ENCODE assay signal across 31 cellular contexts in the genomic region with DNA sequence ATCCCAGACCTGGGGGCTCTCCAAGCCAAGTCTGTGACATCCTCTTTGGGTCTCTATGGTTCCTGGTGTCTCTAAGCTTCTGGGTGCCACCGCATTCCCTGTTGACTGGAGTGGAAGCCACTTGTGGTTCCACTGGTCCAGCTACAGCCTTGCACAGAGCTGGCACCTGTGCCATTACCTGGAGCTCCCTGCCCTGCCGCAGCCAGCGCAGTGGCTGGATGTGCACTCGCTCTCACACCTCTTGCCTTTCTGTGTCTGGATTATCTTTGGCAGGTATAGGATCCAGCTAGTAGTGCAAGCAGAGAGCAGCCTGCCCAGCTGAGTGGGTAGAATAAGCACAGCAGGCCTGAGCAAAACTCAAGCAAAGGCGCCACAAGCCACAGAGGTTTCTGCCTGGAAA.
"Had no signal": no experiment of that assay in that cellular context is flagged by ENCODE, and none has a peak within 500 bp of the region (broad histone marks: within the 10 kb centered on the region; RNA-seq: fewer than 3 reads in every experiment).

No MANE protein-coding gene starts in this region.

- H3K4me2 ChIP-seq: PC-9, SK-N-SH had no signal

- H3K27ac ChIP-seq: PC-9, RWPE1, SJSA1 had no signal

- ATAC-seq: Panc1 had no signal

- H3K4me3 ChIP-seq: MG63, PC-9, SJSA1 had no signal

- H3K4me1 ChIP-seq: SJSA1 had no signal

- H3K27me3 ChIP-seq: MG63, SJSA1 had no signal

- H2AFZ ChIP-seq: PC-9 had no signal

- DNase-seq: Kasumi-1, MG63, NCI-H1048, NCI-H1092 treated with DMSO at 0.1 percent for 48 hours, NCI-H1105 treated with DMSO at 0.1 percent for 48 hours, NCI-H1417, NCI-H1436, NCI-H146, NCI-H1694, NCI-H187, NCI-H1930, NCI-H2029 treated with DMSO at 0.1 percent for 48 hours, NCI-H2081 treated with DMSO at 0.1 percent for 48 hours, NCI-H2107, NCI-H2171, NCI-H226, NCI-H446 treated with DMSO at 0.1 percent for 48 hours, NCI-H510A, NCI-H524, NCI-H526, NCI-H69, NCI-H748 treated with DMSO at 0.1 percent for 48 hours, NCI-H82, PC-9, Right ventricle myocardium superior, SHP77 treated with DMSO at 0.1 percent for 48 hours, SK-N-SH, SW 1271 had no signal

- H3K36me3 ChIP-seq: MG63, SJSA1 had no signal

- H3K9ac ChIP-seq: SK-N-SH had no signal

- H3K9me3 ChIP-seq: SJSA1, SK-N-SH had no signal
